Comparison of ENCODE assay signal across 8 cellular contexts in the genomic region with DNA sequence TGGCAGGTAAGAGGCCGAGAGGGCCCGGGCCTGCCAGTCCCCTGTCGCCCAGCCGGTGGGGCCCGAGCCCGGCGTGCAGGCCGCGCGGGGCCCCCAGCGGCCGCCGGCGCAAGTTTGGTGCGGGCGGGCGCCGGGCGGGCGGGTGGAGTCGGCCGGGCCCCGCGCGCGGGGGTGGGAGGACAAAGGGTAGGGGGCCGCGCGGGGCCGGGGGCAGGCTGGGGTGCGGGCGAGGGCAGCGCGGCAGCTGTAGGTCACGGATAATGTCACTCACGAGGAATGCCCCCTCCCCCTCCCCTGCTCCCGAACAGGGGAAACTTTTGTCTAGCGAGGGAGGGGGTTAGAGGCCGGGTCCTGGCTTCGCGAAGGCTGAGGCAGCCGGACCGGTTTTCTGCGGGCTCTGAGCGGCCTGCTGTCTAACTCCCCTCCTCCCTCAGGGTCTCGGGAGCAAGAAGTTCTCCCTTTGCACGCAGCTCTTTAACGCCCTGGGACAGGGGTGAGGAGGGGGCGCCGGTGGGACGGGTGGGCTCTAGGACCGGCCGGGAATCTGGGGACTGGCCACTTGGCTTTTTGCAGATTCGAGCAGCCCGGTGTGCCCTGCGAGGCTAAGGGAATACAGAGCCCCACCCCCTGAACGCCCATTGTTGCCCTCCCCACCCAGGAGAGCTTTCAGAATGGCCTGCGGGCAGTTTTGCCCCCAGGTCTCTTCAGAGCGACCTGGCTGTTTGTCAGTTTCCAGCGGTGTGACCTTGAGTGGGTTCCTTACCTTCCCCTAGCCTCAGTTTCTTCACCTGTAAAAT. TPM values are rescaled to one million over a fixed set of nuclear protein-coding genes. Genes with fewer than 3 reads are reported as not detected.
DNase-seq lines count a peak whose midpoint lies in the region; ATAC-seq, FAIRE-seq and TF ChIP-seq lines count a peak whose summit lies in the region.

No MANE protein-coding gene starts in this region.

- peak overlapping the region; percentile 93 to 99 (median 97) for H3K27ac Mint-ChIP-seq in CD14-positive monocyte
- peak overlapping the region; percentile 60; the same call in 1 of the 2 replicates for H3K27ac Mint-ChIP-seq in GM23338
- peak overlapping the region; percentile 27 for H3K27ac Mint-ChIP-seq in activated naive CD4-positive, alpha-beta T cell treated with anti-CD3 and anti-CD28 coated beads, Interleukin-2, amount 50 U/mL, for 24 hours

- no peaks in the 10 kb centered on the region for H3K9me3 ChIP-seq in uterus

- H3K4me3 Mint-ChIP-seq in CD14-positive monocyte (peak overlapping the region; percentile 78 to 92), GM23338 (peak overlapping the region; percentile 76)
- peak overlapping the region; percentile 76 for H3K4me3 Mint-ChIP-seq in activated naive CD4-positive, alpha-beta T cell treated with anti-CD3 and anti-CD28 coated beads, Interleukin-2, amount 50 U/mL, for 24 hours

- no peak overlapping the region for H2AFZ ChIP-seq in GM23338

- H3K4me1 Mint-ChIP-seq in CD14-positive monocyte: peaks cover 58% of the 10 kb centered on the region
- peaks cover 68% of the 10 kb centered on the region for H3K4me1 Mint-ChIP-seq in GM23338
- H3K4me1 Mint-ChIP-seq in activated naive CD4-positive, alpha-beta T cell treated with anti-CD3 and anti-CD28 coated beads, Interleukin-2, amount 50 U/mL, for 24 hours: peaks cover 12% of the 10 kb centered on the region

- TF ChIP-seq POLR2A in uterus (IDR thresholded peaks at IDR 0.05): no peak

- ATAC-seq in GM23338: peak; percentile 54

- DNase-seq in CD14-positive monocyte (ENCODE audit: low spot score) (no peak), GM23338 (ENCODE audit: low spot score) (peak; percentile 95), RCC 7860 (ENCODE audit: low spot score) (peak; percentile 63), globus pallidus (ENCODE audit: low spot score) (peak; percentile 67), nucleus accumbens (lab: John Stamatoyannopoulos, UW) (peak in 39 of 56 donors; percentile 17 to 78 (median 59)), uterus (peak; percentile 59 to 65), GOT3 (lab: John Stamatoyannopoulos, UW) (no peak)

- peaks cover 29% of the 10 kb centered on the region for H4K20me1 ChIP-seq in GM23338 (replicated peaks; ENCODE audit: insufficient read depth)

- H3K4me1 ChIP-seq in GM23338 (ENCODE audit: insufficient read depth): peaks cover 53% of the 10 kb centered on the region
- H3K4me1 ChIP-seq in uterus: peaks cover 4 to 37% of the 10 kb centered on the region in 2 donors

- H3K9me3 Mint-ChIP-seq in CD14-positive monocyte (no peaks in the 10 kb centered on the region), GM23338 (no peaks in the 10 kb centered on the region)
- H3K9me3 Mint-ChIP-seq in activated naive CD4-positive, alpha-beta T cell treated with anti-CD3 and anti-CD28 coated beads, Interleukin-2, amount 50 U/mL, for 24 hours: no peaks in the 10 kb centered on the region

- peaks cover 0 to 3% (median 3%) of the 10 kb centered on the region in 3 donors for H3K27me3 Mint-ChIP-seq in CD14-positive monocyte (ENCODE audit: low read depth in 3 of 3)
- peaks cover 15% of the 10 kb centered on the region for H3K27me3 Mint-ChIP-seq in GM23338 (ENCODE audit: insufficient read depth, low read depth, poor library complexity)
- H3K27me3 Mint-ChIP-seq in activated naive CD4-positive, alpha-beta T cell treated with anti-CD3 and anti-CD28 coated beads, Interleukin-2, amount 50 U/mL, for 24 hours: peaks cover 2% of the 10 kb centered on the region

- H3K27ac ChIP-seq in GM23338 (ENCODE audit: low read depth) (peak overlapping the region; percentile 96), uterus (peak overlapping the region; percentile 86 to 94)

- no peaks in the 10 kb centered on the region for H3K9me2 ChIP-seq in GM23338 (ENCODE audit: insufficient read depth)

- peak overlapping the region; percentile 87 for H3K4me2 ChIP-seq in GM23338

- no peak for TF ChIP-seq CTCF in CD14-positive monocyte (IDR thresholded peaks at IDR 0.05)
- TF ChIP-seq CTCF in GM23338 (conservative IDR thresholded peaks at IDR 0.05; ENCODE audit: low read depth in 2 of 2): no peak
- TF ChIP-seq CTCF in uterus (IDR thresholded peaks at IDR 0.05): peak in 2 of 4 experiments; percentile 17 to 22

- H3K27me3 ChIP-seq in GM23338 (ENCODE audit: insufficient read depth): no peaks in the 10 kb centered on the region
- no peaks in the 10 kb centered on the region for H3K27me3 ChIP-seq in uterus

- no peak for FAIRE-seq in RCC 7860 (lab: Jason Lieb, UNC)

- H3K36me3 Mint-ChIP-seq in CD14-positive monocyte (peaks cover 4 to 9% of the 10 kb centered on the region in 2 donors), GM23338 (ENCODE audit: low read depth) (no peaks in the 10 kb centered on the region; the same call in 1 of the 3 replicates)
- no peaks in the 10 kb centered on the region for H3K36me3 Mint-ChIP-seq in activated naive CD4-positive, alpha-beta T cell treated with anti-CD3 and anti-CD28 coated beads, Interleukin-2, amount 50 U/mL, for 24 hours

- peaks cover 50% of the 10 kb centered on the region for H3K79me2 ChIP-seq in GM23338 (replicated peaks; ENCODE audit: insufficient read depth)

- H3K36me3 ChIP-seq in GM23338 (ENCODE audit: insufficient read depth): no peaks in the 10 kb centered on the region
- H3K36me3 ChIP-seq in uterus: no peaks in the 10 kb centered on the region

- peak overlapping the region; percentile 90 for H3K4me3 ChIP-seq in GM23338
- H3K4me3 ChIP-seq in uterus: peak overlapping the region; percentile 61 to 77

- intact Hi-C loops in CD14-positive monocyte (cut with micrococcal nuclease) (loop anchor here in 1 of 2 donors (5.0 kb wide), 1 partner anchor 39 kb away; a partner anchor contains a TSS), uterus (cut with DNase I; ENCODE audit: low total_unique reads) (no loop called here)

- H3F3A ChIP-seq in GM23338 (replicated peaks; ENCODE audit: low read depth): peaks cover 16% of the 10 kb centered on the region; the same call in 1 of the 2 replicates

TF ChIP-seq in GM23338, 12 proteins besides CTCF, POLR2A, EP300 and RAD21 (continues in another document):
- TF ChIP-seq POLR2AphosphoS5 (IDR thresholded peaks at IDR 0.05; ENCODE audit: low read depth) (no peak), JUNB (IDR thresholded peaks at IDR 0.05; ENCODE audit: unreplicated experiment) (no peak), STAT1 (IDR thresholded peaks at IDR 0.05; ENCODE audit: unreplicated experiment) (no peak)

RNA-seq across cellular contexts. Expression of a gene that starts 21.3 kb away (rescaled TPM):
- polyA plus RNA-seq in CD14-positive monocyte (1 to 10 TPM; 7.0 to 7.5 TPM), GM23338 (2016; fragmentation: Nextera tagmentation; extraction: Ambion mirVana) (7.3 and 8.5 TPM in 2 replicates)
- total RNA-seq in GM23338 (2014; rRNA removed; shearing (Covaris generic)): 76.6 and 85.0 TPM in 2 replicates
- 10 to 100 TPM; 10.9 to 86.0 (median 42.5) TPM for total RNA-seq in uterus

RNA-seq across cellular contexts. Expression of a gene that starts 37.1 kb away (rescaled TPM):
- 1,000 to 10,000 TPM; 2,768 to 3,499 TPM for polyA plus RNA-seq in CD14-positive monocyte
- total RNA-seq in GM23338 (2014; rRNA removed; shearing (Covaris generic)): 1,443 and 1,506 TPM in 2 replicates
- polyA plus RNA-seq in GM23338 (2016; fragmentation: Nextera tagmentation; extraction: Ambion mirVana): 2,790 and 2,911 TPM in 2 replicates
- over 10,000 TPM in 1 of 4 donors, 1,000 to 10,000 TPM in 3; 2,445 to 12,361 (median 6,046) TPM for total RNA-seq in uterus

Comparison
In these comparisons a context has a peak if more than half of its experiments do, and no peak if none do; other contexts are left out.
1. DNase-seq: peak in GM23338 (single experiment), RCC 7860 (single experiment), globus pallidus (single experiment), nucleus accumbens (39 of 56) and uterus (2 of 2); none in CD14-positive monocyte (single experiment) and GOT3 (single experiment).
2. H3K27ac Mint-ChIP-seq: peak in every context shown above with its lines; median percentile 97 in CD14-positive monocyte; 60 in GM23338; 27 in activated naive CD4-positive, alpha-beta T cell treated with anti-CD3 and anti-CD28 coated beads, Interleukin-2, amount 50 U/mL, for 24 hours.
3. Peak in every context shown above with its lines, with median percentiles within 50 percentile points of each other: H3K4me3 Mint-ChIP-seq.